ENCODE assay signal across 1 cellular context in the genomic region with DNA sequence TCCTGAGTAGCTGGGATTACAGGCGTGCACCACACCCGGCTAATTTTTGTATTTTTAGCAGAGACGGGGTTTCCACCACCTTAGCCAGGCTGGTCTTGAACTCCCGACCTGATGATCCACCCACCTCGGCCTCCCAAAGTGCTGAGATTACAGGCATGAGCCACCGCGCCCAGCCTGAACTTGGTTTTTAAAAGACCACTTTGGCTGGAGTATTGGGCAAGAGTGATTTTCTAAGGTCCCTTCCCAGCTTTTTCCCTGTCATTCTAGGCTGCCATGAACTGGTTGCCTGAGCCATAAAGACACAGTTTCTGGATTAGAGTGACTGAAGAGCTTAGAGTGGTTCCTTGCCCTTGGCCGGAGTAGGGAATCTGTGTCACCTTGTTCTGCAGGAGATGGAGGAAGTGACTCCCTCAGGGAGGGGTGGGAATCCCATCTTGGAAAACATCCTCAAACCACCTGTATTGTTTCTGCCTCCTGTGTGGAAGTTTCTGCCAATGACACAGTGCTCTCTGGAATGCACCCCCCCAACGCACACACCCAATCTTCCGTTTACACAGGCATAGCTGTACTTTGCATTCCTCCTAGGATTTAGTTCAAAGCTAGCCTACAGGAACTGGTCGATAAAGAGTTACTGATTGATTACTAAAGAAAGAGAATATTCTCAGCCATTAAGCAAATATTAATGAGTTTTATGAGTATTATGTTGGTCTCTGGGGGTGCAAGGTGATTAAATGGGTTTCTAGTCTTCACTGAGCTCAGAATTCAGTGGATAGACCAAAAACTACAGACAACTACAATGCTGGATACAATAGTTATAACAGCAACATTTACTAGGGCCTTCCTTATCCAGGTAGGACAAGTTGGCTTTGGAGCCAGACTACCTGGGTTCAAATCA.
TF ChIP-seq lines count a peak whose summit lies in the region.

No MANE protein-coding gene starts in this region.

TF ChIP-seq in HepG2, 621 proteins besides CTCF, POLR2A, EP300 and RAD21 (continued from another document and continues in another):
- TF ChIP-seq ZHX2 (IDR thresholded peaks at IDR 0.05; ENCODE audit: low read depth) (0 out of 2 replicates have a peak, but pooled peaks have one; percentile 16), ZHX2 (CRISPR knock-in tag; IDR thresholded peaks at IDR 0.05; ENCODE audit: borderline replicate concordance) (peak; percentile 98; the same call in 1 of the 2 replicates), GMEB1 (CRISPR knock-in tag; IDR thresholded peaks at IDR 0.05; ENCODE audit: borderline replicate concordance) (peak; percentile 82; the same call in 1 of the 2 replicates), CEBPG (CRISPR knock-in tag; IDR thresholded peaks at IDR 0.05) (peak; percentile 91), ZNF678 (CRISPR knock-in tag; IDR thresholded peaks at IDR 0.05) (no peak), MTF1 (CRISPR knock-in tag; IDR thresholded peaks at IDR 0.05) (no peak; the same call in 1 of the 2 replicates), SP5 (CRISPR knock-in tag; IDR thresholded peaks at IDR 0.05; ENCODE audit: borderline replicate concordance, low read depth) (peak; percentile 99), ZNF773 (CRISPR knock-in tag; IDR thresholded peaks at IDR 0.05; ENCODE audit: borderline replicate concordance) (no peak), NR2F2 (IDR thresholded peaks at IDR 0.05; ENCODE audit: borderline replicate concordance, low read depth) (peak; percentile 98), ZNF766 (CRISPR knock-in tag; IDR thresholded peaks at IDR 0.05; ENCODE audit: borderline replicate concordance) (peak; percentile 95), MTF2 (CRISPR knock-in tag; IDR thresholded peaks at IDR 0.05; ENCODE audit: borderline replicate concordance) (no peak), ZNF674 (CRISPR knock-in tag; IDR thresholded peaks at IDR 0.05; ENCODE audit: low read depth) (no peak), FIP1L1 (IDR thresholded peaks at IDR 0.05; ENCODE audit: borderline replicate concordance, insufficient read depth, low read depth, low read length) (no peak), ZNF737 (CRISPR knock-in tag; IDR thresholded peaks at IDR 0.05; ENCODE audit: borderline replicate concordance) (no peak), ADNP (CRISPR knock-in tag; IDR thresholded peaks at IDR 0.05) (peak; percentile 60), FOXA3 (CRISPR knock-in tag; IDR thresholded peaks at IDR 0.05) (peak; percentile 100), RARG (CRISPR knock-in tag; IDR thresholded peaks at IDR 0.05; ENCODE audit: low read depth) (0 out of 2 replicates have a peak, but pooled peaks have one; percentile 85), ZNF839 (CRISPR knock-in tag; IDR thresholded peaks at IDR 0.05; ENCODE audit: borderline replicate concordance) (no peak; the same call in 1 of the 2 replicates), ZNF549 (CRISPR knock-in tag; IDR thresholded peaks at IDR 0.05) (no peak), ZNF703 (CRISPR knock-in tag; IDR thresholded peaks at IDR 0.05; ENCODE audit: borderline replicate concordance) (peak; percentile 96), ZNF574 (CRISPR knock-in tag; IDR thresholded peaks at IDR 0.05) (peak; percentile 95), JDP2 (CRISPR knock-in tag; IDR thresholded peaks at IDR 0.05; ENCODE audit: borderline replicate concordance) (peak; percentile 95; the same call in 1 of the 2 replicates), SIX1 (CRISPR knock-in tag; IDR thresholded peaks at IDR 0.05; ENCODE audit: borderline replicate concordance) (peak; percentile 96), ZNF253 (CRISPR knock-in tag; IDR thresholded peaks at IDR 0.05; ENCODE audit: borderline replicate concordance) (0 out of 2 replicates have a peak, but pooled peaks have one; percentile 49), ZNF431 (CRISPR knock-in tag; IDR thresholded peaks at IDR 0.05; ENCODE audit: borderline replicate concordance, low read depth) (peak; percentile 95; the same call in 1 of the 2 replicates), CENPX (CRISPR knock-in tag; IDR thresholded peaks at IDR 0.05) (no peak), NFRKB (IDR thresholded peaks at IDR 0.05) (no peak), KDM5A (IDR thresholded peaks at IDR 0.05; ENCODE audit: borderline replicate concordance, low read length) (peak; percentile 40; the same call in 1 of the 2 replicates), ZNF350 (CRISPR knock-in tag; IDR thresholded peaks at IDR 0.05; ENCODE audit: borderline replicate concordance, low read depth) (peak; percentile 97), NR2C2 (CRISPR knock-in tag; IDR thresholded peaks at IDR 0.05; ENCODE audit: borderline replicate concordance) (peak; percentile 88), ZNF3 (CRISPR knock-in tag; IDR thresholded peaks at IDR 0.05) (peak; percentile 75; the same call in 1 of the 2 replicates), ZNF251 (CRISPR knock-in tag; IDR thresholded peaks at IDR 0.05) (no peak)
- TF ChIP-seq, protein P1, sequence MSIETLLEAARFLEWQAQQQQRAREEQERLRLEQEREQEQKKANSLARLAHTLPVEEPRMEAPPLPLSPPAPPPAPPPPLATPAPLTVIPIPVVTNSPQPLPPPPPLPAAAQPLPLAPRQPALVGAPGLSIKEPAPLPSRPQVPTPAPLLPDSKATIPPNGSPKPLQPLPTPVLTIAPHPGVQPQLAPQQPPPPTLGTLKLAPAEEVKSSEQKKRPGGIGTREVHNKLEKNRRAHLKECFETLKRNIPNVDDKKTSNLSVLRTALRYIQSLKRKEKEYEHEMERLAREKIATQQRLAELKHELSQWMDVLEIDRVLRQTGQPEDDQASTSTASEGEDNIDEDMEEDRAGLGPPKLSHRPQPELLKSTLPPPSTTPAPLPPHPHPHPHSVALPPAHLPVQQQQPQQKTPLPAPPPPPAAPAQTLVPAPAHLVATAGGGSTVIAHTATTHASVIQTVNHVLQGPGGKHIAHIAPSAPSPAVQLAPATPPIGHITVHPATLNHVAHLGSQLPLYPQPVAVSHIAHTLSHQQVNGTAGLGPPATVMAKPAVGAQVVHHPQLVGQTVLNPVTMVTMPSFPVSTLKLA (IDR thresholded peaks at IDR 0.05): peak; percentile 62
- TF ChIP-seq, protein P2, sequence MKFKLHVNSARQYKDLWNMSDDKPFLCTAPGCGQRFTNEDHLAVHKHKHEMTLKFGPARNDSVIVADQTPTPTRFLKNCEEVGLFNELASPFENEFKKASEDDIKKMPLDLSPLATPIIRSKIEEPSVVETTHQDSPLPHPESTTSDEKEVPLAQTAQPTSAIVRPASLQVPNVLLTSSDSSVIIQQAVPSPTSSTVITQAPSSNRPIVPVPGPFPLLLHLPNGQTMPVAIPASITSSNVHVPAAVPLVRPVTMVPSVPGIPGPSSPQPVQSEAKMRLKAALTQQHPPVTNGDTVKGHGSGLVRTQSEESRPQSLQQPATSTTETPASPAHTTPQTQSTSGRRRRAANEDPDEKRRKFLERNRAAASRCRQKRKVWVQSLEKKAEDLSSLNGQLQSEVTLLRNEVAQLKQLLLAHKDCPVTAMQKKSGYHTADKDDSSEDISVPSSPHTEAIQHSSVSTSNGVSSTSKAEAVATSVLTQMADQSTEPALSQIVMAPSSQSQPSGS (CRISPR knock-in tag; IDR thresholded peaks at IDR 0.05): peak; percentile 100
- TF ChIP-seq, protein P3, sequence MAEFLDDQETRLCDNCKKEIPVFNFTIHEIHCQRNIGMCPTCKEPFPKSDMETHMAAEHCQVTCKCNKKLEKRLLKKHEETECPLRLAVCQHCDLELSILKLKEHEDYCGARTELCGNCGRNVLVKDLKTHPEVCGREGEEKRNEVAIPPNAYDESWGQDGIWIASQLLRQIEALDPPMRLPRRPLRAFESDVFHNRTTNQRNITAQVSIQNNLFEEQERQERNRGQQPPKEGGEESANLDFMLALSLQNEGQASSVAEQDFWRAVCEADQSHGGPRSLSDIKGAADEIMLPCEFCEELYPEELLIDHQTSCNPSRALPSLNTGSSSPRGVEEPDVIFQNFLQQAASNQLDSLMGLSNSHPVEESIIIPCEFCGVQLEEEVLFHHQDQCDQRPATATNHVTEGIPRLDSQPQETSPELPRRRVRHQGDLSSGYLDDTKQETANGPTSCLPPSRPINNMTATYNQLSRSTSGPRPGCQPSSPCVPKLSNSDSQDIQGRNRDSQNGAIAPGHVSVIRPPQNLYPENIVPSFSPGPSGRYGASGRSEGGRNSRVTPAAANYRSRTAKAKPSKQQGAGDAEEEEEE (CRISPR knock-in tag; IDR thresholded peaks at IDR 0.05; ENCODE audit: borderline replicate concordance): peak; percentile 99
- TF ChIP-seq, protein P4, sequence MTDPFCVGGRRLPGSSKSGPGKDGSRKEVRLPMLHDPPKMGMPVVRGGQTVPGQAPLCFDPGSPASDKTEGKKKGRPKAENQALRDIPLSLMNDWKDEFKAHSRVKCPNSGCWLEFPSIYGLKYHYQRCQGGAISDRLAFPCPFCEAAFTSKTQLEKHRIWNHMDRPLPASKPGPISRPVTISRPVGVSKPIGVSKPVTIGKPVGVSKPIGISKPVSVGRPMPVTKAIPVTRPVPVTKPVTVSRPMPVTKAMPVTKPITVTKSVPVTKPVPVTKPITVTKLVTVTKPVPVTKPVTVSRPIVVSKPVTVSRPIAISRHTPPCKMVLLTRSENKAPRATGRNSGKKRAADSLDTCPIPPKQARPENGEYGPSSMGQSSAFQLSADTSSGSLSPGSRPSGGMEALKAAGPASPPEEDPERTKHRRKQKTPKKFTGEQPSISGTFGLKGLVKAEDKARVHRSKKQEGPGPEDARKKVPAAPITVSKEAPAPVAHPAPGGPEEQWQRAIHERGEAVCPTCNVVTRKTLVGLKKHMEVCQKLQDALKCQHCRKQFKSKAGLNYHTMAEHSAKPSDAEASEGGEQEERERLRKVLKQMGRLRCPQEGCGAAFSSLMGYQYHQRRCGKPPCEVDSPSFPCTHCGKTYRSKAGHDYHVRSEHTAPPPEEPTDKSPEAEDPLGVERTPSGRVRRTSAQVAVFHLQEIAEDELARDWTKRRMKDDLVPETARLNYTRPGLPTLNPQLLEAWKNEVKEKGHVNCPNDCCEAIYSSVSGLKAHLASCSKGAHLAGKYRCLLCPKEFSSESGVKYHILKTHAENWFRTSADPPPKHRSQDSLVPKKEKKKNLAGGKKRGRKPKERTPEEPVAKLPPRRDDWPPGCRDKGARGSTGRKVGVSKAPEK (CRISPR knock-in tag; IDR thresholded peaks at IDR 0.05; ENCODE audit: borderline replicate concordance): peak; percentile 99; the same call in 1 of the 2 replicates
